8 cellular contexts compared by ENCODE assay signal in genomic region chr22:31211862-31212730, GRCh38. TPM values are rescaled to one million over a fixed set of nuclear protein-coding genes. Genes with fewer than 3 reads are reported as not detected.
DNase-seq lines count a peak whose midpoint lies in the region; TF ChIP-seq lines count a peak whose summit lies in the region.

Gene LIMK2, plus strand, starts transcription at chr22:31212298. Its CDS starts 111 bp downstream, at chr22:31212409.

- H3K27me3 ChIP-seq in SJSA1 (replicated peaks): no peaks in the 10 kb centered on the region
- no peaks in the 10 kb centered on the region for H3K27me3 ChIP-seq in neuron (ENCODE audit: insufficient read depth, low read length)
- H3K27me3 ChIP-seq in subcutaneous abdominal adipose tissue (ENCODE audit: control insufficient read depth in 5 of 5, insufficient read depth in 4 of 5, low read length in 5 of 5): peaks cover 0 to 3% (median 0%) of the 10 kb centered on the region in 5 donors

- CTCF ChIA-PET in HEK293T (lab: Yijun Ruan, JAX): interaction anchor here (0.6 to 3.1 kb wide), 13 partner anchors 10 to 655 kb away, joined by 3 to 19 read pairs (median 5); partner anchors contain the start of genes PIK3IP1, PLA2G3 and RNF185

- peak within 1 kb of the TSS; percentile 73 to 91 (median 86) for H3K9ac ChIP-seq in subcutaneous abdominal adipose tissue (ENCODE audit: low read length in 5 of 5)

- DNase-seq in GM04504 (ENCODE audit: low read depth) (peak; percentile 63), HEK293T (ENCODE audit: extremely low spot score) (peak; percentile 99), MV-4-11 (lab: John Stamatoyannopoulos, UW) (peak; percentile 80), SJSA1 (ENCODE audit: low read depth in 1 of 2, low spot score in 2 of 2) (peak; percentile 81 to 92), foreskin melanocyte (peak; percentile 64)
- DNase-seq in activated naive CD4-positive, alpha-beta T cell (lab: John Stamatoyannopoulos, UW): peak; percentile 87 to 97 (median 94)

- H3K9me3 ChIP-seq in SJSA1 (replicated peaks) (no peaks in the 10 kb centered on the region), neuron (ENCODE audit: low read length) (no peaks in the 10 kb centered on the region), subcutaneous abdominal adipose tissue (ENCODE audit: control insufficient read depth in 5 of 5, low read length in 5 of 5) (no peaks in the 10 kb centered on the region)

- peak within 1 kb of the TSS; percentile 32 for H3K27ac ChIP-seq in SJSA1
- H3K27ac ChIP-seq in subcutaneous abdominal adipose tissue (ENCODE audit: low read depth, low read length): peak within 1 kb of the TSS; percentile 85

- H2AFZ ChIP-seq in neuron (ENCODE audit: low read depth, low read length): peak within 1 kb of the TSS; percentile 93

- H3K4me3 ChIP-seq in SJSA1: peak within 1 kb of the TSS; percentile 86
- peak within 1 kb of the TSS; percentile 92 for H3K4me3 ChIP-seq in neuron (ENCODE audit: low read length)
- H3K4me3 ChIP-seq in subcutaneous abdominal adipose tissue (ENCODE audit: low read depth in 1 of 5, low read length in 5 of 5): peak within 1 kb of the TSS; percentile 75 to 96 (median 91)

- peaks cover 23% of the 10 kb centered on the region for H3K4me1 ChIP-seq in SJSA1 (replicated peaks)
- peaks cover 16% of the 10 kb centered on the region for H3K4me1 ChIP-seq in neuron (ENCODE audit: insufficient read depth, low read length)
- peaks cover 14 to 42% (median 27%) of the 10 kb centered on the region in 5 donors for H3K4me1 ChIP-seq in subcutaneous abdominal adipose tissue (ENCODE audit: control insufficient read depth in 5 of 5, insufficient read depth in 5 of 5, low read length in 5 of 5)

- POLR2A ChIA-PET in HEK293T (lab: Yijun Ruan, JAX): interaction anchor here (1.0 to 1.8 kb wide), 6 partner anchors 13 to 79 kb away, joined by 3 to 7 read pairs (median 5); no protein-coding TSS in a partner anchor

- H3K36me3 ChIP-seq in SJSA1: peaks cover 14% of the 10 kb centered on the region
- H3K36me3 ChIP-seq in neuron (ENCODE audit: insufficient read depth, low read length): no peaks in the 10 kb centered on the region
- H3K36me3 ChIP-seq in subcutaneous abdominal adipose tissue (ENCODE audit: control insufficient read depth in 5 of 5, insufficient read depth in 5 of 5, low read length in 5 of 5): peaks cover under 1 to 3% (median 2%) of the 10 kb centered on the region in 5 donors

TF ChIP-seq in HEK293T, 16 proteins besides CTCF, POLR2A, EP300 and RAD21:
- TF ChIP-seq L3MBTL2 (conservative IDR thresholded peaks at IDR 0.05) (peak; percentile 49; the same call in 1 of the 2 replicates), CTBP1 (IDR thresholded peaks at IDR 0.05; ENCODE audit: borderline replicate concordance) (0 out of 2 replicates have a peak, but pooled peaks have one; percentile 19), FOXM1 (IDR thresholded peaks at IDR 0.05; ENCODE audit: borderline replicate concordance) (no peak)
TF ChIP-seq in HEK293T: peak in this region for 2.

RNA-seq across cellular contexts. Expression of gene LIMK2, which starts in this region (rescaled TPM):
- 18.6 and 21.8 TPM in 2 replicates for total RNA-seq in SJSA1 (2014; rRNA removed; shearing (Covaris generic))

Comparison
In these comparisons a context has a peak if more than half of its experiments do, and no peak if none do; other contexts are left out.
1. Peak in every context shown above with its lines: DNase-seq, H3K4me3 ChIP-seq and H3K27ac ChIP-seq.